Comparison of ENCODE assay signal across 17 cellular contexts in genomic region chr14:72864712-72865365, GRCh38.
"Had no signal": no experiment of that assay in that cellular context is flagged by ENCODE, and none has a peak within 500 bp of the region (broad histone marks: within the 10 kb centered on the region; RNA-seq: fewer than 3 reads in every experiment).

No MANE protein-coding gene starts in this region.

- H3K27me3 Mint-ChIP-seq: memory B cell; stimulated activated memory B cell treated with anti-CD40 and anti-IgM and Interleukin-4, amounts not matched to agents 10 μg/mL and 1 μg/mL and 100 μg/mL, for 72 hours had no signal

- H3K4me1 ChIP-seq: body of pancreas, parathyroid adenoma, tibial nerve had no signal

- H3K27ac Mint-ChIP-seq: activated CD4-positive, alpha-beta T cell treated with anti-CD3 and anti-CD28 coated beads, Interleukin-2, amount 10 ng/mL, durations not matched to agents 7 days and 5 days; activated naive CD4-positive, alpha-beta T cell treated with anti-CD3 and anti-CD28 coated beads for 36 hours; activated T-helper 17 cell treated with anti-CD3 and anti-CD28 coated beads, Interleukin-2, amount 50 U/mL, for 72 hours; dendritic cell treated with granulocyte-macrophage colony-stimulating factor and Interleukin-4, amounts not matched to agents 40 ng/mL and 50 ng/mL, for 4 days; naive thymus-derived CD8-positive, alpha-beta T cell; T-helper 2 cell treated with Interferon-gamma antibody and Interleukin-4, amounts not matched to agents 5 μg/mL and 100 μg/mL, for 36 hours had no signal

- H2AFZ ChIP-seq: parathyroid adenoma had no signal

- DNase-seq: activated CD4-positive, alpha-beta T cell treated with anti-CD3 and anti-CD28 coated beads, Interleukin-2, amount 10 ng/mL, durations not matched to agents 7 days and 5 days; activated CD4-positive, CD25-positive, alpha-beta regulatory T cell; activated naive CD4-positive, alpha-beta T cell treated with anti-CD3 and anti-CD28 coated beads for 36 hours; body of pancreas; cerebellar nuclear complex; effector memory CD4-positive, alpha-beta T cell; gastrocnemius medialis; left colon; naive thymus-derived CD8-positive, alpha-beta T cell had no signal

- H3K9ac ChIP-seq: parathyroid adenoma had no signal

- H3K9me3 ChIP-seq: body of pancreas, gastrocnemius medialis, neutrophil, tibial nerve had no signal

- ATAC-seq: activated T-helper 17 cell treated with anti-CD3 and anti-CD28 coated beads, Interleukin-2, amount 50 U/mL, for 72 hours; body of pancreas; gastrocnemius medialis; left colon; naive thymus-derived CD8-positive, alpha-beta T cell; stimulated activated memory B cell treated with anti-CD40 and anti-IgM and Interleukin-4, amounts not matched to agents 10 μg/mL and 1 μg/mL and 100 μg/mL, for 72 hours had no signal

- H3K27ac ChIP-seq: body of pancreas, gastrocnemius medialis, neutrophil, parathyroid adenoma, tibial nerve had no signal

- H3K4me1 Mint-ChIP-seq: activated CD4-positive, alpha-beta T cell treated with anti-CD3 and anti-CD28 coated beads, Interleukin-2, amount 10 ng/mL, durations not matched to agents 7 days and 5 days; activated T-helper 17 cell treated with anti-CD3 and anti-CD28 coated beads, Interleukin-2, amount 50 U/mL, for 72 hours had no signal

- H3K9me3 Mint-ChIP-seq: activated CD4-positive, alpha-beta T cell treated with anti-CD3 and anti-CD28 coated beads, Interleukin-2, amount 10 ng/mL, durations not matched to agents 7 days and 5 days; activated naive CD4-positive, alpha-beta T cell treated with anti-CD3 and anti-CD28 coated beads for 36 hours; activated T-helper 17 cell treated with anti-CD3 and anti-CD28 coated beads, Interleukin-2, amount 50 U/mL, for 72 hours; dendritic cell treated with granulocyte-macrophage colony-stimulating factor and Interleukin-4, amounts not matched to agents 40 ng/mL and 50 ng/mL, for 4 days; memory B cell; stimulated activated memory B cell treated with anti-CD40 and anti-IgM and Interleukin-4, amounts not matched to agents 10 μg/mL and 1 μg/mL and 100 μg/mL, for 72 hours; T-helper 2 cell treated with Interferon-gamma antibody and Interleukin-4, amounts not matched to agents 5 μg/mL and 100 μg/mL, for 36 hours had no signal

- H3K4me3 Mint-ChIP-seq: activated CD4-positive, alpha-beta T cell treated with anti-CD3 and anti-CD28 coated beads, Interleukin-2, amount 10 ng/mL, durations not matched to agents 7 days and 5 days; activated naive CD4-positive, alpha-beta T cell treated with anti-CD3 and anti-CD28 coated beads for 36 hours; activated T-helper 17 cell treated with anti-CD3 and anti-CD28 coated beads, Interleukin-2, amount 50 U/mL, for 72 hours; dendritic cell treated with granulocyte-macrophage colony-stimulating factor and Interleukin-4, amounts not matched to agents 40 ng/mL and 50 ng/mL, for 4 days; memory B cell; naive thymus-derived CD8-positive, alpha-beta T cell; stimulated activated memory B cell treated with anti-CD40 and anti-IgM and Interleukin-4, amounts not matched to agents 10 μg/mL and 1 μg/mL and 100 μg/mL, for 72 hours; T-helper 2 cell treated with Interferon-gamma antibody and Interleukin-4, amounts not matched to agents 5 μg/mL and 100 μg/mL, for 36 hours had no signal

- H3K27me3 ChIP-seq: body of pancreas, gastrocnemius medialis, tibial nerve had no signal

- H3K4me3 ChIP-seq: body of pancreas, gastrocnemius medialis, tibial nerve had no signal

- H3K36me3 ChIP-seq: gastrocnemius medialis, neutrophil, tibial nerve had no signal

- H3K36me3 Mint-ChIP-seq: naive thymus-derived CD8-positive, alpha-beta T cell had no signal
